Comparison of ENCODE assay signal across 25 cellular contexts in the genomic region with DNA sequence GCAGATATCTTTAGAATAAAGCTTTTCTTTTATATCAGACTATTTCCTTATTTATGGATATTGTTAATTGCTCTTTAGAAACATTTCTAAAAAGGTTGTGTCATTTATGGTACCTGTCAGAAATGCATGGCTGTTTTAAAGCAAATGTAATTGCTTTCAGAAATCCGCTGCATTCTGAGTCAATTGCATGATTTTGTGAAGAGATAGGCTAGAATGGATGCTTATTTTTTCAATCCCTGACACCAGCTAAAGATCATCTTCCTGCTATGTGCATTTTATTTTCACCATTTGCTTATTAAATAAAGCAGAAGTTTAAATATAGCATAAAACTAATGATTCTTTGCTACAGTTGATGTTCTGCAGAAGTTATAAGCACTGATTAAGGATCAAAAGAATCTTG.
"Had no signal": no experiment of that assay in that cellular context is flagged by ENCODE, and none has a peak within 500 bp of the region (broad histone marks: within the 10 kb centered on the region; RNA-seq: fewer than 3 reads in every experiment).

No MANE protein-coding gene starts in this region.

- H3K9me3 ChIP-seq: colonic mucosa, esophagus squamous epithelium, gastrocnemius medialis had no signal

- H3K36me3 ChIP-seq: colonic mucosa, esophagus muscularis mucosa, esophagus squamous epithelium, gastrocnemius medialis, gastroesophageal sphincter, heart left ventricle, heart right ventricle had no signal

- H3K4me3 ChIP-seq: colonic mucosa, coronary artery, dorsolateral prefrontal cortex, esophagus muscularis mucosa, esophagus squamous epithelium, gastrocnemius medialis, gastroesophageal sphincter, heart left ventricle, heart right ventricle had no signal

- FAIRE-seq: endometrium, endothelial cell of umbilical vein had no signal

- H3K27ac ChIP-seq: colonic mucosa, coronary artery, dorsolateral prefrontal cortex, epithelial cell of prostate, esophagus muscularis mucosa, esophagus squamous epithelium, foreskin keratinocyte, gastrocnemius medialis, gastroesophageal sphincter, heart left ventricle, heart right ventricle had no signal

- ATAC-seq: effector memory CD8-positive, alpha-beta T cell; esophagus mucosa; foreskin keratinocyte; gastrocnemius medialis; gastroesophageal sphincter; heart left ventricle; heart right ventricle had no signal

- H3K4me1 ChIP-seq: colonic mucosa, esophagus squamous epithelium, foreskin keratinocyte, gastrocnemius medialis, heart left ventricle, heart right ventricle had no signal

- H3K27me3 ChIP-seq: colonic mucosa, dorsolateral prefrontal cortex, esophagus muscularis mucosa, gastrocnemius medialis, gastroesophageal sphincter, heart left ventricle had no signal

- DNase-seq: colonic mucosa; cortex of kidney; dermis blood vessel endothelial cell; dorsolateral prefrontal cortex; effector CD4-positive, alpha-beta T cell; effector CD8-positive, alpha-beta T cell; effector memory CD4-positive, alpha-beta T cell; effector memory CD8-positive, alpha-beta T cell; endodermal cell; erythroblast; esophagus squamous epithelium; foreskin fibroblast; foreskin keratinocyte; gastrocnemius medialis; glutamatergic neuron; head of caudate nucleus; heart left ventricle; heart right ventricle had no signal
